8 cellular contexts compared by ENCODE assay signal in genomic region chr3:63975705-63976104, GRCh38. TPM values are rescaled to one million over a fixed set of nuclear protein-coding genes. Genes with fewer than 3 reads are reported as not detected.
DNase-seq lines count a peak whose midpoint lies in the region; ATAC-seq and TF ChIP-seq lines count a peak whose summit lies in the region.

No MANE protein-coding gene starts in this region.

- no peak for TF ChIP-seq CTCF in chondrocyte (IDR thresholded peaks at IDR 0.05)

- ATAC-seq in activated naive CD4-positive, alpha-beta T cell treated with anti-CD3 and anti-CD28 coated beads, Interleukin-2, amount 50 U/mL, for 72 hours = no peak
- ATAC-seq in HG02970 (IDR thresholded peaks at IDR 0.05; ENCODE audit: low FRiP score, unreplicated experiment) (no peak), GM19395 (IDR thresholded peaks at IDR 0.05; ENCODE audit: unreplicated experiment) (no peak)

- peaks cover 15 to 23% of the 10 kb centered on the region in 2 donors for H3K36me3 Mint-ChIP-seq in activated naive CD4-positive, alpha-beta T cell treated with anti-CD3 and anti-CD28 coated beads, Interleukin-2, amount 50 U/mL, for 72 hours
- peaks cover 62% of the 10 kb centered on the region for H3K36me3 Mint-ChIP-seq in activated naive CD4-positive, alpha-beta T cell treated with anti-CD3 and anti-CD28 coated beads, Interleukin-2, amount 10 ng/mL, durations not matched to agents 7 days and 5 days
- H3K36me3 Mint-ChIP-seq in chondrocyte (ENCODE audit: low read depth) = peaks cover 8% of the 10 kb centered on the region

- peaks cover 93% of the 10 kb centered on the region for H3K4me1 Mint-ChIP-seq in activated naive CD4-positive, alpha-beta T cell treated with anti-CD3 and anti-CD28 coated beads, Interleukin-2, amount 10 ng/mL, durations not matched to agents 7 days and 5 days
- H3K4me1 Mint-ChIP-seq in chondrocyte (ENCODE audit: low read depth) = peaks cover 66% of the 10 kb centered on the region

- DNase-seq in activated naive CD4-positive, alpha-beta T cell treated with anti-CD3 and anti-CD28 coated beads, Interleukin-2, amount 50 U/mL, for 72 hours (ENCODE audit: low spot score in 2 of 2) = no peak
- DNase-seq in activated naive CD4-positive, alpha-beta T cell treated with anti-CD3 and anti-CD28 coated beads, Interleukin-2, amount 10 ng/mL, durations not matched to agents 7 days and 5 days = no peak
- DNase-seq in chondrocyte (ENCODE audit: low spot score) (no peak), lung microvascular endothelial cell (ENCODE audit: low read depth in 2 of 2) (peak; percentile 12 to 44), COLO829 (ENCODE audit: low spot score) (no peak), HuH-7.5 (ENCODE audit: low spot score) (no peak)

- H3K27ac Mint-ChIP-seq in activated naive CD4-positive, alpha-beta T cell treated with anti-CD3 and anti-CD28 coated beads, Interleukin-2, amount 50 U/mL, for 72 hours = peak overlapping the region; percentile 18 to 46
- H3K27ac Mint-ChIP-seq in activated naive CD4-positive, alpha-beta T cell treated with anti-CD3 and anti-CD28 coated beads, Interleukin-2, amount 10 ng/mL, durations not matched to agents 7 days and 5 days = no peak overlapping the region
- H3K27ac Mint-ChIP-seq in chondrocyte (ENCODE audit: unreplicated experiment) = peak overlapping the region; percentile 85

- H3K27me3 Mint-ChIP-seq in activated naive CD4-positive, alpha-beta T cell treated with anti-CD3 and anti-CD28 coated beads, Interleukin-2, amount 10 ng/mL, durations not matched to agents 7 days and 5 days = no peaks in the 10 kb centered on the region
- no peaks in the 10 kb centered on the region for H3K27me3 Mint-ChIP-seq in chondrocyte (ENCODE audit: low read depth)

- CTCF ChIA-PET in activated naive CD4-positive, alpha-beta T cell treated with anti-CD3 and anti-CD28 coated beads, Interleukin-2, amount 10 ng/mL, durations not matched to agents 7 days and 5 days (lab: Charles Lee) = interaction anchor here (0.5 to 1.7 kb wide), 3 partner anchors 9 to 14 kb away, joined by 3 to 6 read pairs (median 5); no protein-coding TSS in a partner anchor

- H3K4me3 Mint-ChIP-seq in activated naive CD4-positive, alpha-beta T cell treated with anti-CD3 and anti-CD28 coated beads, Interleukin-2, amount 10 ng/mL, durations not matched to agents 7 days and 5 days = no peak overlapping the region
- H3K4me3 Mint-ChIP-seq in chondrocyte (ENCODE audit: unreplicated experiment) = no peak overlapping the region

- H3K9me3 Mint-ChIP-seq in activated naive CD4-positive, alpha-beta T cell treated with anti-CD3 and anti-CD28 coated beads, Interleukin-2, amount 50 U/mL, for 72 hours = no peaks in the 10 kb centered on the region
- H3K9me3 Mint-ChIP-seq in activated naive CD4-positive, alpha-beta T cell treated with anti-CD3 and anti-CD28 coated beads, Interleukin-2, amount 10 ng/mL, durations not matched to agents 7 days and 5 days = no peaks in the 10 kb centered on the region
- H3K9me3 Mint-ChIP-seq in chondrocyte (ENCODE audit: low read depth) = no peaks in the 10 kb centered on the region

RNA-seq across cellular contexts. Expression of gene PSMD6, which starts 47.6 kb away (rescaled TPM):
- total RNA-seq in activated naive CD4-positive, alpha-beta T cell treated with anti-CD3 and anti-CD28 coated beads, Interleukin-2, amount 50 U/mL, for 72 hours = 100 to 1,000 TPM in 1 of 2 donors, 10 to 100 TPM in 1; 87.1 to 166 TPM
- total RNA-seq in chondrocyte (64.2 to 86.4 TPM (median 65.0 TPM) in 3 replicates), lung microvascular endothelial cell (80.6 and 81.5 TPM in 2 replicates)

Comparison
In these comparisons a context has a peak if more than half of its experiments do, and no peak if none do; other contexts are left out.
1. DNase-seq: peak in lung microvascular endothelial cell (2 of 2); none in activated naive CD4-positive, alpha-beta T cell treated with anti-CD3 and anti-CD28 coated beads, Interleukin-2, amount 50 U/mL, for 72 hours (0 of 2), activated naive CD4-positive, alpha-beta T cell treated with anti-CD3 and anti-CD28 coated beads, Interleukin-2, amount 10 ng/mL, durations not matched to agents 7 days and 5 days (single experiment), chondrocyte (single experiment), COLO829 (single experiment) and HuH-7.5 (single experiment).